27 cellular contexts compared by ENCODE assay signal in genomic region chr15:77720155-77720554, GRCh38.
"Had no signal": no experiment of that assay in that cellular context is flagged by ENCODE, and none has a peak within 500 bp of the region (broad histone marks: within the 10 kb centered on the region; RNA-seq: fewer than 3 reads in every experiment).

No MANE protein-coding gene starts in this region.

- H3K27me3 ChIP-seq: ovary, thyroid gland, upper lobe of left lung had no signal

- H3K4me3 ChIP-seq: esophagus squamous epithelium, left lung, lower lobe of right lung, ovary, prostate gland, sigmoid colon, thyroid gland, upper lobe of left lung had no signal

- DNase-seq: activated CD4-positive, alpha-beta T cell treated with anti-CD3 and anti-CD28 coated beads for 1 hour; activated CD4-positive, alpha-beta T cell treated with anti-CD3 and anti-CD28 coated beads, Interleukin-2, amount 10 ng/mL, durations not matched to agents 7 days and 5 days; activated CD8-positive, alpha-beta T cell treated with anti-CD3 and anti-CD28 coated beads for 36 hours; activated naive CD8-positive, alpha-beta T cell treated with anti-CD3 and anti-CD28 coated beads, Interleukin-2, amount 50 U/mL, for 24 hours; activated T-cell treated with anti-CD3 and anti-CD28 coated beads, Interleukin-2, amount 50 U/mL, for 48 hours; amygdala; dermis blood vessel endothelial cell; effector CD8-positive, alpha-beta T cell; esophagus squamous epithelium; foreskin melanocyte; kidney glomerular epithelial cell; lower lobe of right lung; mesendoderm; ovary; sigmoid colon; small intestine; stimulated activated CD4-positive, alpha-beta T cell treated with anti-CD3 and anti-CD28 coated beads, Interleukin-4, amount 100 ng/mL, for 24 hours; T-helper 2 cell; thyroid gland; upper lobe of left lung had no signal

- H3K27ac ChIP-seq: epithelial cell of prostate, esophagus squamous epithelium, left lung, lower lobe of right lung, ovary, prostate gland, sigmoid colon, thyroid gland, upper lobe of left lung had no signal

- FAIRE-seq: colon, endometrium, small intestine had no signal

- H3K4me1 ChIP-seq: esophagus squamous epithelium, left lung, lower lobe of right lung, prostate gland, thyroid gland, upper lobe of left lung had no signal

- H3K9me3 ChIP-seq: esophagus squamous epithelium, left lung, lower lobe of right lung, ovary, prostate gland, sigmoid colon, thyroid gland, upper lobe of left lung had no signal

- ATAC-seq: activated CD8-positive, alpha-beta T cell treated with anti-CD3 and anti-CD28 coated beads for 36 hours; activated naive CD8-positive, alpha-beta T cell treated with anti-CD3 and anti-CD28 coated beads, Interleukin-2, amount 50 U/mL, for 24 hours; left lung; lower lobe of right lung; stimulated activated effector memory CD8-positive, alpha-beta T cell treated with anti-CD3 and anti-CD28 coated beads, Interleukin-12 subunit alpha, Interleukin-12 subunit beta, amount 100 ng/mL, for 72 hours; WTC11 had no signal

- H3K36me3 ChIP-seq: esophagus squamous epithelium, left lung, lower lobe of right lung, ovary, prostate gland, sigmoid colon, thyroid gland, upper lobe of left lung had no signal
